In the genomic region with DNA sequence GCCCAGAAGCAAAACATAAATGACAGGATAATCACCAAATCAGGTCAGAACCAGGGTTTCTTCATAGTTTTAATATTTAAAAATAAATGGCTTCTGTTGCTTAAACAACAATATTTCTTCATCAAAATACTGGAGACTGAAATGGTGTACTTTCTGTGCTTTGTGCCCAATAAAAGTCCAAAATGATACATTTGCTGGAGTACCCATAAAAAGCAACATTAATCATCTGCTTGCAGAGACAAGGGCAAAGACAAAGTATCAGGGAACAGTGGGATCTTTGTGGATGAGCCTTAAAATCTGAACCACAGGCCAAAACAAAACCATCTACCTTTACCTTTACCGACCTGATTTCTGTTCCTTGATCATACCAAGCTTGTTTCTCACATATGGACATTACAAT, we compare ENCODE assay signal across 1 cellular context.
TF ChIP-seq lines count a peak whose summit lies in the region.

No MANE protein-coding gene starts in this region.

TF ChIP-seq in WTC11, 78 proteins besides CTCF, POLR2A, EP300 and RAD21 (continued from another document):
- TF ChIP-seq, protein P1, sequence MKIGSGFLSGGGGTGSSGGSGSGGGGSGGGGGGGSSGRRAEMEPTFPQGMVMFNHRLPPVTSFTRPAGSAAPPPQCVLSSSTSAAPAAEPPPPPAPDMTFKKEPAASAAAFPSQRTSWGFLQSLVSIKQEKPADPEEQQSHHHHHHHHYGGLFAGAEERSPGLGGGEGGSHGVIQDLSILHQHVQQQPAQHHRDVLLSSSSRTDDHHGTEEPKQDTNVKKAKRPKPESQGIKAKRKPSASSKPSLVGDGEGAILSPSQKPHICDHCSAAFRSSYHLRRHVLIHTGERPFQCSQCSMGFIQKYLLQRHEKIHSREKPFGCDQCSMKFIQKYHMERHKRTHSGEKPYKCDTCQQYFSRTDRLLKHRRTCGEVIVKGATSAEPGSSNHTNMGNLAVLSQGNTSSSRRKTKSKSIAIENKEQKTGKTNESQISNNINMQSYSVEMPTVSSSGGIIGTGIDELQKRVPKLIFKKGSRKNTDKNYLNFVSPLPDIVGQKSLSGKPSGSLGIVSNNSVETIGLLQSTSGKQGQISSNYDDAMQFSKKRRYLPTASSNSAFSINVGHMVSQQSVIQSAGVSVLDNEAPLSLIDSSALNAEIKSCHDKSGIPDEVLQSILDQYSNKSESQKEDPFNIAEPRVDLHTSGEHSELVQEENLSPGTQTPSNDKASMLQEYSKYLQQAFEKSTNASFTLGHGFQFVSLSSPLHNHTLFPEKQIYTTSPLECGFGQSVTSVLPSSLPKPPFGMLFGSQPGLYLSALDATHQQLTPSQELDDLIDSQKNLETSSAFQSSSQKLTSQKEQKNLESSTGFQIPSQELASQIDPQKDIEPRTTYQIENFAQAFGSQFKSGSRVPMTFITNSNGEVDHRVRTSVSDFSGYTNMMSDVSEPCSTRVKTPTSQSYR (CRISPR knock-in tag; IDR thresholded peaks at IDR 0.05): no peak
- TF ChIP-seq CREM (CRISPR knock-in tag; IDR thresholded peaks at IDR 0.05): no peak
- no peak for TF ChIP-seq IRF1 (CRISPR knock-in tag; IDR thresholded peaks at IDR 0.05)
- no peak for TF ChIP-seq ELF4 (CRISPR knock-in tag; IDR thresholded peaks at IDR 0.05; ENCODE audit: low read depth)
- TF ChIP-seq HMGA2 (CRISPR knock-in tag; IDR thresholded peaks at IDR 0.05): no peak
- TF ChIP-seq ZSCAN18 (CRISPR knock-in tag; IDR thresholded peaks at IDR 0.05): no peak
- TF ChIP-seq EMX1 (CRISPR knock-in tag; IDR thresholded peaks at IDR 0.05): no peak
TF ChIP-seq in WTC11: peak in this region for 0.
